Comparison of ENCODE assay signal across 8 cellular contexts in the genomic region with DNA sequence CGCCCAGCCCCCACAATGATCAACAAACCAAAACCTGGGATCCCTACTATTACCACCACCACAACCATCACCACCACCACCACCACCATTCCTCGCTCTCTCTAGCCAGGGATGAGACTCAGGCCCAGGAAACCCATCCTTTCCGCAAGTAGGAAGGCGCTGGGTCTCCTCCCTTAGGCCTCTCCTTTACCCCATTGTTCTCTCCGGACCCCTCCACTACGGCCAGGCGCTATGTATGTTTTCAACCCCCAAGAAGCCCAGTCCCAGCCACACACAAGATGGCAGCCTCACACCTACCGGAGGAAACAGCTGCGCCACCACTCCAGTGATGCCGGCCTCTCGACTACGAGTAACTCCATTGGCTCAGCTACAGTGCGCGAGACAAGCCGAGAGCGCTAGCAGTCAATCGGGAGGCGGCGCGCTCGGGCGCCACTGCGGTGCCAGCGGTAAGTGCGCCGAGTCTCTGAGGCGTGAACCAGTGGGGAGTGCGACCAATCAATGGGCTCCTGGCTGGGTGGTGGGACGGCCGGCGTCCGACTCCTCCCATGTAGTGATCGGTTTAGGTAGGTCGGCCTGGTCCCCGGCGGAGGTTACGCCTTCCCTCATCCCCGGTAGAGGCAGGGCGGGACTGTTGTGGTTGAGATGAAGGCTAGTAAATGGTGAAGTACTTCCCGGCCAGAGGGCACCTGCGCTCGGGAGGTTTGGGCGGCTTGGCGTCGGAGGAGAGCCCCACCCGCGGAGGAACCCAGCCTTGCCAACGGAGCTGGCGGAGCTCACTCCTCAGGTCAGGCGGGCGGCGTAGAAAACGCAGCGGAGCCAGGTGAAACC.
DNase-seq lines count a peak whose midpoint lies in the region; ATAC-seq and TF ChIP-seq lines count a peak whose summit lies in the region.

A gene (minus strand): TSS at position 376 of the 828 bp plus-strand sequence. CDS start 61,154 bp downstream, outside the sequence.
A gene with protein sequence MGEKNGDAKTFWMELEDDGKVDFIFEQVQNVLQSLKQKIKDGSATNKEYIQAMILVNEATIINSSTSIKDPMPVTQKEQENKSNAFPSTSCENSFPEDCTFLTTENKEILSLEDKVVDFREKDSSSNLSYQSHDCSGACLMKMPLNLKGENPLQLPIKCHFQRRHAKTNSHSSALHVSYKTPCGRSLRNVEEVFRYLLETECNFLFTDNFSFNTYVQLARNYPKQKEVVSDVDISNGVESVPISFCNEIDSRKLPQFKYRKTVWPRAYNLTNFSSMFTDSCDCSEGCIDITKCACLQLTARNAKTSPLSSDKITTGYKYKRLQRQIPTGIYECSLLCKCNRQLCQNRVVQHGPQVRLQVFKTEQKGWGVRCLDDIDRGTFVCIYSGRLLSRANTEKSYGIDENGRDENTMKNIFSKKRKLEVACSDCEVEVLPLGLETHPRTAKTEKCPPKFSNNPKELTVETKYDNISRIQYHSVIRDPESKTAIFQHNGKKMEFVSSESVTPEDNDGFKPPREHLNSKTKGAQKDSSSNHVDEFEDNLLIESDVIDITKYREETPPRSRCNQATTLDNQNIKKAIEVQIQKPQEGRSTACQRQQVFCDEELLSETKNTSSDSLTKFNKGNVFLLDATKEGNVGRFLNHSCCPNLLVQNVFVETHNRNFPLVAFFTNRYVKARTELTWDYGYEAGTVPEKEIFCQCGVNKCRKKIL (plus strand): TSS at position 586 of the 828 bp plus-strand sequence. CDS start 7,620 bp downstream, outside the sequence.

- peak; percentile 90 for DNase-seq in NCI-H187 treated with DMSO at 0.1 percent for 48 hours (lab: John Stamatoyannopoulos, UW)
- DNase-seq in T1000 (lab: John Stamatoyannopoulos, UW) = peak; percentile 98
- DNase-seq in astrocyte of the spinal cord (ENCODE audit: low read depth, low spot score) = peak; percentile 99
- DNase-seq in hippocampal formation (lab: John Stamatoyannopoulos, UW) = peak; percentile 98 to 99
- peak; percentile 98 for DNase-seq in retina
- DNase-seq in NCI-H82 treated with DMSO at 0.1 percent for 48 hours (lab: John Stamatoyannopoulos, UW; ENCODE audit: unreplicated experiment) = no peak

- in situ Hi-C loops in astrocyte of the spinal cord (cut with HindIII; ENCODE audit: low sequenced_read_pairs) = no loop called here

- H3K4me3 ChIP-seq in astrocyte of the spinal cord (ENCODE audit: low read depth, low read length) = peak within 1 kb of the TSS; percentile 88

- TF ChIP-seq CTCF in astrocyte of the spinal cord (IDR thresholded peaks at IDR 0.05; ENCODE audit: low read depth, low read length) = peak; percentile 45

- peak; percentile 95 for ATAC-seq in GM18502 (IDR thresholded peaks at IDR 0.05; ENCODE audit: poor library complexity, unreplicated experiment)
- peak; percentile 92 for ATAC-seq in HG02970 (IDR thresholded peaks at IDR 0.05; ENCODE audit: low FRiP score, unreplicated experiment)
